Comparison of ENCODE assay signal across 4 cellular contexts in genomic region chr14:19402097-19402496, GRCh38. TPM values are rescaled to one million over a fixed set of nuclear protein-coding genes. Genes with fewer than 3 reads are reported as not detected.
"Had no signal": no experiment of that assay in that cellular context is flagged by ENCODE, and none has a peak within 500 bp of the region (broad histone marks: within the 10 kb centered on the region; RNA-seq: fewer than 3 reads in every experiment).

No MANE protein-coding gene starts in this region.

RNA-seq across cellular contexts. Expression of gene POTEG, which starts 32.0 kb away (rescaled TPM):
- total RNA-seq: LHCN-M2, M059J, MCF 10A, NCI-H460 had no signal
